ENCODE assay signal across 37 cellular contexts in the genomic region with DNA sequence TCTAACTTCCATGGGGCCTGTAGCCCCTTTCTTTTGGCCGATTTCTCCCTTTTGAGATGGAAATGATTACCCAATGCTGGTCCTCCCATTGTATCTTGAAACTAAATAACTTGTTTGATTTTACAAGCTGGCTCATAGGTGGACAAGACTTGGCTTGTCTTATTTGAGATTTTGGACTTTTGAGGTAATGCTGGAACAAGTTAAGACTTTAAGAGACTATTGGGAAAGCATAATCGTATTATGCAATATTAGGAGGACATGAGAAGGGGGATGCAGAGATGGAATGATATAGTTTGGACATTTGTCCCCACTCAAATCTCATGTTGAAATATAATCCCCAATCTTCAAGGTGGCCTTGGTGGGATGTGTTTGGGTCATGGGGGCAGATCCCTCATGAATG. TPM values are rescaled to one million over a fixed set of nuclear protein-coding genes. Genes with fewer than 3 reads are reported as not detected.
"Had no signal": no experiment of that assay in that cellular context is flagged by ENCODE, and none has a peak within 500 bp of the region (broad histone marks: within the 10 kb centered on the region; RNA-seq: fewer than 3 reads in every experiment).

No MANE protein-coding gene starts in this region.

- H3K4me1 Mint-ChIP-seq: activated CD4-positive, alpha-beta T cell treated with anti-CD3 and anti-CD28 coated beads for 36 hours; activated CD4-positive, alpha-beta T cell treated with anti-CD3 and anti-CD28 coated beads, Interleukin-2, amount 10 ng/mL, durations not matched to agents 24 days and 14 days; activated CD8-positive, alpha-beta memory T cell treated with anti-CD3 and anti-CD28 coated beads, Interleukin-2, amount 10 ng/mL, durations not matched to agents 7 days and 5 days; activated naive CD8-positive, alpha-beta T cell treated with anti-CD3 and anti-CD28 coated beads, Interleukin-2, amount 50 U/mL, for 24 hours; central memory CD8-positive, alpha-beta T cell had no signal

- DNase-seq: activated CD4-positive, alpha-beta memory T cell treated with anti-CD3 and anti-CD28 coated beads for 36 hours; activated CD4-positive, alpha-beta T cell treated with anti-CD3 and anti-CD28 coated beads for 36 hours; activated CD4-positive, alpha-beta T cell treated with anti-CD3 and anti-CD28 coated beads, Interleukin-2, amount 10 ng/mL, durations not matched to agents 24 days and 14 days; activated CD4-positive, CD25-positive, alpha-beta regulatory T cell; activated CD4-positive, CD25-positive, alpha-beta regulatory T cell treated with anti-CD3 and anti-CD28 coated beads, Interleukin-2, amount 50 U/mL, for 72 hours; activated CD8-positive, alpha-beta memory T cell treated with anti-CD3 and anti-CD28 coated beads, Interleukin-2, amount 10 ng/mL, durations not matched to agents 7 days and 5 days; activated CD8-positive, alpha-beta memory T cell treated with anti-CD3 and anti-CD28 coated beads, Interleukin-2, amount 50 U/mL, for 4 hours; activated CD8-positive, alpha-beta T cell treated with anti-CD3 and anti-CD28 coated beads, Interleukin-2, amount 10 ng/mL, durations not matched to agents 7 days and 5 days; activated effector memory CD4-positive, alpha-beta T cell treated with anti-CD3 and anti-CD28 coated beads, Interleukin-2, amount 50 U/mL, for 16 hours; activated naive CD4-positive, alpha-beta T cell treated with anti-CD3 and anti-CD28 coated beads for 36 hours; activated naive CD8-positive, alpha-beta T cell treated with anti-CD3 and anti-CD28 coated beads for 36 hours; activated naive CD8-positive, alpha-beta T cell treated with anti-CD3 and anti-CD28 coated beads, Interleukin-2, amount 50 U/mL, for 24 hours; activated T-cell treated with anti-CD3 and anti-CD28 coated beads, Interleukin-2, amount 50 U/mL, for 1 hour; activated T-cell treated with anti-CD3 and anti-CD28 coated beads, Interleukin-2, amount 50 U/mL, for 48 hours; adrenal gland; amygdala; aorta; body of pancreas; cortex of kidney; dermis blood vessel endothelial cell; effector CD4-positive, alpha-beta T cell; erythroblast; foreskin melanocyte; heart right ventricle; T-helper 2 cell had no signal

- H3K9me3 Mint-ChIP-seq: activated CD4-positive, alpha-beta T cell treated with anti-CD3 and anti-CD28 coated beads, Interleukin-2, amount 10 ng/mL, durations not matched to agents 24 days and 14 days; activated naive CD4-positive, alpha-beta T cell treated with anti-CD3 and anti-CD28 coated beads, Interleukin-2, amount 50 U/mL, for 24 hours; activated naive CD8-positive, alpha-beta T cell treated with anti-CD3 and anti-CD28 coated beads for 36 hours; activated T-helper 1 cell treated with anti-CD3 and anti-CD28 coated beads, Interleukin-12 subunit alpha, Interleukin-12 subunit beta, Interleukin-2, Interleukin-4 antibody, amounts not matched to agents 30 ng/mL and 10 ng/mL and 1 ng/mL, durations not matched to agents 14 hours and 24 hours and 36 hours; central memory CD8-positive, alpha-beta T cell had no signal

- H3K36me3 ChIP-seq: adrenal gland, esophagus muscularis mucosa, gastroesophageal sphincter, heart right ventricle had no signal

- H3K36me3 Mint-ChIP-seq: activated CD4-positive, alpha-beta memory T cell treated with anti-CD3 and anti-CD28 coated beads for 36 hours; activated naive CD8-positive, alpha-beta T cell treated with anti-CD3 and anti-CD28 coated beads for 36 hours had no signal

- H3K27ac Mint-ChIP-seq: activated CD4-positive, alpha-beta memory T cell treated with anti-CD3 and anti-CD28 coated beads for 36 hours; activated CD4-positive, alpha-beta T cell treated with anti-CD3 and anti-CD28 coated beads for 36 hours; activated CD4-positive, alpha-beta T cell treated with anti-CD3 and anti-CD28 coated beads, Interleukin-2, amount 10 ng/mL, durations not matched to agents 24 days and 14 days; activated CD8-positive, alpha-beta memory T cell treated with anti-CD3 and anti-CD28 coated beads, Interleukin-2, amount 10 ng/mL, durations not matched to agents 7 days and 5 days; activated CD8-positive, alpha-beta T cell treated with anti-CD3 and anti-CD28 coated beads, Interleukin-2, amount 10 ng/mL, durations not matched to agents 7 days and 5 days; activated naive CD4-positive, alpha-beta T cell treated with anti-CD3 and anti-CD28 coated beads for 36 hours; activated naive CD4-positive, alpha-beta T cell treated with anti-CD3 and anti-CD28 coated beads, Interleukin-2, amount 50 U/mL, for 24 hours; activated naive CD8-positive, alpha-beta T cell treated with anti-CD3 and anti-CD28 coated beads for 36 hours; activated naive CD8-positive, alpha-beta T cell treated with anti-CD3 and anti-CD28 coated beads, Interleukin-2, amount 50 U/mL, for 24 hours; activated T-helper 1 cell treated with anti-CD3 and anti-CD28 coated beads, Interleukin-12 subunit alpha, Interleukin-12 subunit beta, Interleukin-2, Interleukin-4 antibody, amounts not matched to agents 30 ng/mL and 10 ng/mL and 1 ng/mL, durations not matched to agents 14 hours and 24 hours and 36 hours; activated T-helper 2 cell treated with anti-CD3 and anti-CD28 coated beads, Interferon-gamma antibody, Interleukin-2, Interleukin-4, amounts not matched to agents 10 μg/mL and 5 μg/mL and 100 μg/mL, durations not matched to agents 14 hours and 24 hours and 36 hours had no signal

- FAIRE-seq: colon, endometrium, endothelial cell of umbilical vein had no signal

- H3K27ac ChIP-seq: adrenal gland, body of pancreas, esophagus muscularis mucosa, gastroesophageal sphincter, heart right ventricle had no signal

- H3K9me3 ChIP-seq: body of pancreas had no signal

- ATAC-seq: activated CD4-positive, alpha-beta T cell treated with anti-CD3 and anti-CD28 coated beads for 36 hours; activated CD8-positive, alpha-beta memory T cell treated with anti-CD3 and anti-CD28 coated beads, Interleukin-2, amount 10 ng/mL, durations not matched to agents 7 days and 5 days; activated CD8-positive, alpha-beta T cell treated with anti-CD3 and anti-CD28 coated beads, Interleukin-2, amount 10 ng/mL, durations not matched to agents 7 days and 5 days; activated naive CD8-positive, alpha-beta T cell treated with anti-CD3 and anti-CD28 coated beads, Interleukin-2, amount 50 U/mL, for 24 hours; body of pancreas; gastroesophageal sphincter; heart right ventricle had no signal

- H3K4me1 ChIP-seq: adrenal gland, body of pancreas, esophagus muscularis mucosa, gastroesophageal sphincter, heart right ventricle had no signal

- H3K4me3 Mint-ChIP-seq: activated CD4-positive, alpha-beta memory T cell treated with anti-CD3 and anti-CD28 coated beads for 36 hours; activated CD4-positive, alpha-beta T cell treated with anti-CD3 and anti-CD28 coated beads for 36 hours; activated CD4-positive, alpha-beta T cell treated with anti-CD3 and anti-CD28 coated beads, Interleukin-2, amount 10 ng/mL, durations not matched to agents 24 days and 14 days; activated CD8-positive, alpha-beta memory T cell treated with anti-CD3 and anti-CD28 coated beads, Interleukin-2, amount 10 ng/mL, durations not matched to agents 7 days and 5 days; activated CD8-positive, alpha-beta T cell treated with anti-CD3 and anti-CD28 coated beads, Interleukin-2, amount 10 ng/mL, durations not matched to agents 7 days and 5 days; activated naive CD4-positive, alpha-beta T cell treated with anti-CD3 and anti-CD28 coated beads for 36 hours; activated naive CD4-positive, alpha-beta T cell treated with anti-CD3 and anti-CD28 coated beads, Interleukin-2, amount 50 U/mL, for 24 hours; activated naive CD8-positive, alpha-beta T cell treated with anti-CD3 and anti-CD28 coated beads for 36 hours; activated naive CD8-positive, alpha-beta T cell treated with anti-CD3 and anti-CD28 coated beads, Interleukin-2, amount 50 U/mL, for 24 hours; activated T-helper 1 cell treated with anti-CD3 and anti-CD28 coated beads, Interleukin-12 subunit alpha, Interleukin-12 subunit beta, Interleukin-2, Interleukin-4 antibody, amounts not matched to agents 30 ng/mL and 10 ng/mL and 1 ng/mL, durations not matched to agents 14 hours and 24 hours and 36 hours; central memory CD8-positive, alpha-beta T cell had no signal

- H3K4me3 ChIP-seq: adrenal gland, body of pancreas, esophagus muscularis mucosa, gastroesophageal sphincter, heart right ventricle had no signal

- H3K27me3 ChIP-seq: adrenal gland, body of pancreas had no signal

- H3K27me3 Mint-ChIP-seq: activated naive CD8-positive, alpha-beta T cell treated with anti-CD3 and anti-CD28 coated beads, Interleukin-2, amount 50 U/mL, for 24 hours had no signal

RNA-seq across cellular contexts. Expression of a gene that starts 49.2 kb away (rescaled TPM):
- total RNA-seq: activated CD4-positive, alpha-beta memory T cell treated with anti-CD3 and anti-CD28 coated beads for 36 hours; activated CD4-positive, alpha-beta T cell treated with anti-CD3 and anti-CD28 coated beads for 36 hours; activated CD4-positive, alpha-beta T cell treated with anti-CD3 and anti-CD28 coated beads, Interleukin-2, amount 10 ng/mL, durations not matched to agents 24 days and 14 days; activated CD8-positive, alpha-beta memory T cell treated with anti-CD3 and anti-CD28 coated beads for 36 hours; activated CD8-positive, alpha-beta T cell treated with anti-CD3 and anti-CD28 coated beads, Interleukin-2, amount 10 ng/mL, durations not matched to agents 7 days and 5 days; activated naive CD4-positive, alpha-beta T cell treated with anti-CD3 and anti-CD28 coated beads for 36 hours; activated naive CD8-positive, alpha-beta T cell treated with anti-CD3 and anti-CD28 coated beads for 36 hours; activated T-helper 1 cell treated with anti-CD3 and anti-CD28 coated beads, Interleukin-12 subunit alpha, Interleukin-12 subunit beta, Interleukin-2, Interleukin-4 antibody, amounts not matched to agents 30 ng/mL and 10 ng/mL and 1 ng/mL, durations not matched to agents 14 hours and 24 hours and 36 hours; activated T-helper 2 cell treated with anti-CD3 and anti-CD28 coated beads, Interferon-gamma antibody, Interleukin-2, Interleukin-4, amounts not matched to agents 10 μg/mL and 5 μg/mL and 100 μg/mL, durations not matched to agents 14 hours and 24 hours and 36 hours; chondrocyte; dermis blood vessel endothelial cell; endothelial cell of umbilical vein; glomerular endothelial cell had no signal
- polyA plus RNA-seq: endothelial cell of umbilical vein had no signal
